ENCODE assay signal across 1 cellular context in the genomic region with DNA sequence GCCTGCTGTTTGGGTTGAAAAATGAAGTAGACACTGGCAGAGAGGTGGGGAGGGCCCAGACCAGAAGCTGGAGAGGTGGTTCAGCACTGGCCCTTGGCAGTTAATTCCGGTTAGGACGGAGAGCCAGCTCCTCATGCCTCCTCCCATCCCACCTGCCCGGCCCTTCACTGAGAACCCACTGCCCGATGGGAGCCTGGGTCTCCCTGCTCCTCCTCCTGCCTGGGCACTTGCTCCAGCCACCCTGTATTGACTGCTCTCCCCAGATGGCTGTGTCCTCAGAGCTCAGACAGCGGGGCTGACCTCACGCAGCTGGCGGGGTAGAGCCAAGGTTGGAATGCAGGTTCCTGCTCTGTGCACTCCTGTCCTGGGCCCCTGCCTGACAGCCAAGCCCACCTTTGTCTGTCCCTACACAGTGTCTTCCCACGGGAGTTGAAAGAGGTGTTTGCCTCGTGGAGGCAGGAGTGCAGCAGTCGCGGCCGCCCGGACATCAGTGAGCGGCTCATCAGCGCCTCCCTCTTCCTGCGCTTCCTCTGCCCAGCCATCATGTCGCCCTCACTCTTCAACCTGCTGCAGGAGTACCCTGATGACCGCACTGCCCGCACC.
TF ChIP-seq lines count a peak whose summit lies in the region.

No MANE protein-coding gene starts in this region.

TF ChIP-seq in GM23338, 12 proteins besides CTCF, POLR2A, EP300 and RAD21 (continued from another document):
- TF ChIP-seq, protein P1, sequence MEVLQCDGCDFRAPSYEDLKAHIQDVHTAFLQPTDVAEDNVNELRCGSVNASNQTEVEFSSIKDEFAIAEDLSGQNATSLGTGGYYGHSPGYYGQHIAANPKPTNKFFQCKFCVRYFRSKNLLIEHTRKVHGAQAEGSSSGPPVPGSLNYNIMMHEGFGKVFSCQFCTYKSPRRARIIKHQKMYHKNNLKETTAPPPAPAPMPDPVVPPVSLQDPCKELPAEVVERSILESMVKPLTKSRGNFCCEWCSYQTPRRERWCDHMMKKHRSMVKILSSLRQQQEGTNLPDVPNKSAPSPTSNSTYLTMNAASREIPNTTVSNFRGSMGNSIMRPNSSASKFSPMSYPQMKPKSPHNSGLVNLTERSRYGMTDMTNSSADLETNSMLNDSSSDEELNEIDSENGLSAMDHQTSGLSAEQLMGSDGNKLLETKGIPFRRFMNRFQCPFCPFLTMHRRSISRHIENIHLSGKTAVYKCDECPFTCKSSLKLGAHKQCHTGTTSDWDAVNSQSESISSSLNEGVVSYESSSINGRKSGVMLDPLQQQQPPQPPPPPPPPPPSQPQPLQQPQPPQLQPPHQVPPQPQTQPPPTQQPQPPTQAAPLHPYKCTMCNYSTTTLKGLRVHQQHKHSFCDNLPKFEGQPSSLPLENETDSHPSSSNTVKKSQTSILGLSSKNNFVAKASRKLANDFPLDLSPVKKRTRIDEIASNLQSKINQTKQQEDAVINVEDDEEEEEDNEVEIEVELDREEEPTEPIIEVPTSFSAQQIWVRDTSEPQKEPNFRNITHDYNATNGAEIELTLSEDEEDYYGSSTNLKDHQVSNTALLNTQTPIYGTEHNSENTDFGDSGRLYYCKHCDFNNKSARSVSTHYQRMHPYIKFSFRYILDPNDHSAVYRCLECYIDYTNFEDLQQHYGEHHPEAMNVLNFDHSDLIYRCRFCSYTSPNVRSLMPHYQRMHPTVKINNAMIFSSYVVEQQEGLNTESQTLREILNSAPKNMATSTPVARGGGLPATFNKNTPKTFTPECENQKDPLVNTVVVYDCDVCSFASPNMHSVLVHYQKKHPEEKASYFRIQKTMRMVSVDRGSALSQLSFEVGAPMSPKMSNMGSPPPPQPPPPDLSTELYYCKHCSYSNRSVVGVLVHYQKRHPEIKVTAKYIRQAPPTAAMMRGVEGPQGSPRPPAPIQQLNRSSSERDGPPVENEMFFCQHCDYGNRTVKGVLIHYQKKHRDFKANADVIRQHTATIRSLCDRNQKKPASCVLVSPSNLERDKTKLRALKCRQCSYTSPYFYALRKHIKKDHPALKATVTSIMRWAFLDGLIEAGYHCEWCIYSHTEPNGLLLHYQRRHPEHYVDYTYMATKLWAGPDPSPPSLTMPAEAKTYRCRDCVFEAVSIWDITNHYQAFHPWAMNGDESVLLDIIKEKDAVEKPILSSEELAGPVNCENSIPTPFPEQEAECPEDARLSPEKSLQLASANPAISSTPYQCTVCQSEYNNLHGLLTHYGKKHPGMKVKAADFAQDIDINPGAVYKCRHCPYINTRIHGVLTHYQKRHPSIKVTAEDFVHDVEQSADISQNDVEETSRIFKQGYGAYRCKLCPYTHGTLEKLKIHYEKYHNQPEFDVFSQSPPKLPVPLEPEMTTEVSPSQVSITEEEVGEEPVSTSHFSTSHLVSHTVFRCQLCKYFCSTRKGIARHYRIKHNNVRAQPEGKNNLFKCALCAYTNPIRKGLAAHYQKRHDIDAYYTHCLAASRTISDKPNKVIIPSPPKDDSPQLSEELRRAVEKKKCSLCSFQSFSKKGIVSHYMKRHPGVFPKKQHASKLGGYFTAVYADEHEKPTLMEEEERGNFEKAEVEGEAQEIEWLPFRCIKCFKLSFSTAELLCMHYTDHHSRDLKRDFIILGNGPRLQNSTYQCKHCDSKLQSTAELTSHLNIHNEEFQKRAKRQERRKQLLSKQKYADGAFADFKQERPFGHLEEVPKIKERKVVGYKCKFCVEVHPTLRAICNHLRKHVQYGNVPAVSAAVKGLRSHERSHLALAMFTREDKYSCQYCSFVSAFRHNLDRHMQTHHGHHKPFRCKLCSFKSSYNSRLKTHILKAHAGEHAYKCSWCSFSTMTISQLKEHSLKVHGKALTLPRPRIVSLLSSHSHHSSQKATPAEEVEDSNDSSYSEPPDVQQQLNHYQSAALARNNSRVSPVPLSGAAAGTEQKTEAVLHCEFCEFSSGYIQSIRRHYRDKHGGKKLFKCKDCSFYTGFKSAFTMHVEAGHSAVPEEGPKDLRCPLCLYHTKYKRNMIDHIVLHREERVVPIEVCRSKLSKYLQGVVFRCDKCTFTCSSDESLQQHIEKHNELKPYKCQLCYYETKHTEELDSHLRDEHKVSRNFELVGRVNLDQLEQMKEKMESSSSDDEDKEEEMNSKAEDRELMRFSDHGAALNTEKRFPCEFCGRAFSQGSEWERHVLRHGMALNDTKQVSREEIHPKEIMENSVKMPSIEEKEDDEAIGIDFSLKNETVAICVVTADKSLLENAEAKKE (CRISPR knock-in tag; IDR thresholded peaks at IDR 0.05), result no peak
- TF ChIP-seq STAT1 (IDR thresholded peaks at IDR 0.05; ENCODE audit: unreplicated experiment) (no peak), NANOG (IDR thresholded peaks at IDR 0.05; ENCODE audit: borderline replicate concordance) (no peak), JUNB (IDR thresholded peaks at IDR 0.05; ENCODE audit: unreplicated experiment) (no peak), EZH2 (IDR thresholded peaks at IDR 0.05; ENCODE audit: low read depth, unreplicated experiment) (no peak), ZNF331 (CRISPR knock-in tag; IDR thresholded peaks at IDR 0.05; ENCODE audit: low read depth) (no peak), POLR2AphosphoS5 (IDR thresholded peaks at IDR 0.05; ENCODE audit: low read depth) (no peak), EZH2phosphoT487 (IDR thresholded peaks at IDR 0.05; ENCODE audit: unreplicated experiment) (no peak), ZNF114 (CRISPR knock-in tag; IDR thresholded peaks at IDR 0.05) (no peak)
- TF ChIP-seq, protein P2, sequence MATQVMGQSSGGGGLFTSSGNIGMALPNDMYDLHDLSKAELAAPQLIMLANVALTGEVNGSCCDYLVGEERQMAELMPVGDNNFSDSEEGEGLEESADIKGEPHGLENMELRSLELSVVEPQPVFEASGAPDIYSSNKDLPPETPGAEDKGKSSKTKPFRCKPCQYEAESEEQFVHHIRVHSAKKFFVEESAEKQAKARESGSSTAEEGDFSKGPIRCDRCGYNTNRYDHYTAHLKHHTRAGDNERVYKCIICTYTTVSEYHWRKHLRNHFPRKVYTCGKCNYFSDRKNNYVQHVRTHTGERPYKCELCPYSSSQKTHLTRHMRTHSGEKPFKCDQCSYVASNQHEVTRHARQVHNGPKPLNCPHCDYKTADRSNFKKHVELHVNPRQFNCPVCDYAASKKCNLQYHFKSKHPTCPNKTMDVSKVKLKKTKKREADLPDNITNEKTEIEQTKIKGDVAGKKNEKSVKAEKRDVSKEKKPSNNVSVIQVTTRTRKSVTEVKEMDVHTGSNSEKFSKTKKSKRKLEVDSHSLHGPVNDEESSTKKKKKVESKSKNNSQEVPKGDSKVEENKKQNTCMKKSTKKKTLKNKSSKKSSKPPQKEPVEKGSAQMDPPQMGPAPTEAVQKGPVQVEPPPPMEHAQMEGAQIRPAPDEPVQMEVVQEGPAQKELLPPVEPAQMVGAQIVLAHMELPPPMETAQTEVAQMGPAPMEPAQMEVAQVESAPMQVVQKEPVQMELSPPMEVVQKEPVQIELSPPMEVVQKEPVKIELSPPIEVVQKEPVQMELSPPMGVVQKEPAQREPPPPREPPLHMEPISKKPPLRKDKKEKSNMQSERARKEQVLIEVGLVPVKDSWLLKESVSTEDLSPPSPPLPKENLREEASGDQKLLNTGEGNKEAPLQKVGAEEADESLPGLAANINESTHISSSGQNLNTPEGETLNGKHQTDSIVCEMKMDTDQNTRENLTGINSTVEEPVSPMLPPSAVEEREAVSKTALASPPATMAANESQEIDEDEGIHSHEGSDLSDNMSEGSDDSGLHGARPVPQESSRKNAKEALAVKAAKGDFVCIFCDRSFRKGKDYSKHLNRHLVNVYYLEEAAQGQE (IDR thresholded peaks at IDR 0.05; ENCODE audit: unreplicated experiment), result no peak
- TF ChIP-seq, protein P3, sequence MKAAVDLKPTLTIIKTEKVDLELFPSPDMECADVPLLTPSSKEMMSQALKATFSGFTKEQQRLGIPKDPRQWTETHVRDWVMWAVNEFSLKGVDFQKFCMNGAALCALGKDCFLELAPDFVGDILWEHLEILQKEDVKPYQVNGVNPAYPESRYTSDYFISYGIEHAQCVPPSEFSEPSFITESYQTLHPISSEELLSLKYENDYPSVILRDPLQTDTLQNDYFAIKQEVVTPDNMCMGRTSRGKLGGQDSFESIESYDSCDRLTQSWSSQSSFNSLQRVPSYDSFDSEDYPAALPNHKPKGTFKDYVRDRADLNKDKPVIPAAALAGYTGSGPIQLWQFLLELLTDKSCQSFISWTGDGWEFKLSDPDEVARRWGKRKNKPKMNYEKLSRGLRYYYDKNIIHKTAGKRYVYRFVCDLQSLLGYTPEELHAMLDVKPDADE (IDR thresholded peaks at IDR 0.05), result no peak
TF ChIP-seq in GM23338: peak in this region for 0.
